ENCODE assay signal across 12 cellular contexts in genomic region chr7:141674201-141674671, GRCh38. TPM values are rescaled to one million over a fixed set of nuclear protein-coding genes. Genes with fewer than 3 reads are reported as not detected.
DNase-seq lines count a peak whose midpoint lies in the region; ATAC-seq and TF ChIP-seq lines count a peak whose summit lies in the region.
"Had no signal": no experiment of that assay in that cellular context is flagged by ENCODE, and none has a peak within 500 bp of the region (broad histone marks: within the 10 kb centered on the region; RNA-seq: fewer than 3 reads in every experiment).

No MANE protein-coding gene starts in this region.

- TF ChIP-seq CTCF in stomach (IDR thresholded peaks at IDR 0.05) (no peak), BE2C (IDR thresholded peaks at IDR 0.05; ENCODE audit: low read depth, low read length) (no peak), glutamatergic neuron (IDR thresholded peaks at IDR 0.05; ENCODE audit: partially characterized antibody, unreplicated experiment) (no peak)

- H3K9me3 ChIP-seq in SJSA1 (replicated peaks) (no peaks in the 10 kb centered on the region), stomach (no peaks in the 10 kb centered on the region), BE2C (no peaks in the 10 kb centered on the region)

- no peak for TF ChIP-seq POLR2A in stomach (IDR thresholded peaks at IDR 0.05)

- no peak overlapping the region for H3K27ac Mint-ChIP-seq in glutamatergic neuron (ENCODE audit: unreplicated experiment)

- TF ChIP-seq EP300 in stomach (IDR thresholded peaks at IDR 0.05), result no peak

- intact Hi-C loops in stomach (cut with DNase I; ENCODE audit: low total_unique reads), result no loop called here

- DNase-seq in SJSA1 (ENCODE audit: low read depth in 1 of 2, low spot score in 2 of 2), result peak; percentile 56 to 72
- peak; percentile 97 for DNase-seq in dermis blood vessel endothelial cell
- DNase-seq in stomach, result no peak
- DNase-seq in BE2C, result no peak
- DNase-seq in glutamatergic neuron, result no peak
- DNase-seq: GDM1; naive thymus-derived CD8-positive, alpha-beta T cell; NCI-H510A; T-helper 2 cell had no signal

- no peaks in the 10 kb centered on the region for H3K27me3 ChIP-seq in SJSA1 (replicated peaks)
- H3K27me3 ChIP-seq in layer of hippocampus (ENCODE audit: control insufficient read depth, insufficient read depth, low read length), result no peaks in the 10 kb centered on the region
- H3K27me3 ChIP-seq in stomach, result no peaks in the 10 kb centered on the region
- no peaks in the 10 kb centered on the region for H3K27me3 ChIP-seq in BE2C

- H3K4me3 ChIP-seq in SJSA1, result no peak overlapping the region
- H3K4me3 ChIP-seq in stomach, result no peak overlapping the region
- no peak overlapping the region for H3K4me3 ChIP-seq in BE2C (ENCODE audit: low read depth, low read length)

- H3K36me3 ChIP-seq in SJSA1, result peaks cover 3% of the 10 kb centered on the region; the same call in 1 of the 2 replicates
- peaks cover 3 to 61% (median 56%) of the 10 kb centered on the region in 4 donors for H3K36me3 ChIP-seq in stomach
- no peaks in the 10 kb centered on the region; the same call in 1 of the 2 replicates for H3K36me3 ChIP-seq in BE2C

- H3K4me1 Mint-ChIP-seq in glutamatergic neuron (ENCODE audit: low read depth, unreplicated experiment), result peaks cover 2% of the 10 kb centered on the region

- H3K27me3 Mint-ChIP-seq in glutamatergic neuron (ENCODE audit: unreplicated experiment), result no peaks in the 10 kb centered on the region
- H3K27me3 Mint-ChIP-seq: naive thymus-derived CD8-positive, alpha-beta T cell had no signal

- H3K4me1 ChIP-seq in SJSA1 (replicated peaks) (peaks cover 15% of the 10 kb centered on the region), stomach (peaks cover 0 to 13% (median 3%) of the 10 kb centered on the region in 4 donors), BE2C (no peaks in the 10 kb centered on the region)

- no peaks in the 10 kb centered on the region for H3K36me3 Mint-ChIP-seq in glutamatergic neuron (ENCODE audit: unreplicated experiment)

- H3K4me3 Mint-ChIP-seq in glutamatergic neuron (ENCODE audit: unreplicated experiment), result no peak overlapping the region
- H3K4me3 Mint-ChIP-seq: naive thymus-derived CD8-positive, alpha-beta T cell had no signal

- H3K9me3 Mint-ChIP-seq in glutamatergic neuron (ENCODE audit: unreplicated experiment), result no peaks in the 10 kb centered on the region
- H3K9me3 Mint-ChIP-seq: naive thymus-derived CD8-positive, alpha-beta T cell had no signal

- ATAC-seq in HG03159 (IDR thresholded peaks at IDR 0.05; ENCODE audit: unreplicated experiment), result no peak

- WGBS in stomach, 5 donors, result 83 to 95% (median 85%) methylated on average over 5 of the region's 5 CpGs

- H3K27ac ChIP-seq in SJSA1 (peak overlapping the region; percentile 73), layer of hippocampus (ENCODE audit: low read depth, low read length) (peak overlapping the region; percentile 23), stomach (peak overlapping the region; percentile 9 to 55 (median 33))
- H3K27ac ChIP-seq: KMS-11 had no signal

RNA-seq across cellular contexts. Expression of gene DENND11, which starts 27.7 kb away (rescaled TPM):
- 8.3 and 8.5 TPM in 2 replicates for total RNA-seq in SJSA1 (2014; rRNA removed; shearing (Covaris generic))
- total RNA-seq in dermis blood vessel endothelial cell, result 65.4 and 76.9 TPM in 2 replicates
- 10 to 100 TPM; 10.5 to 80.2 (median 47.2) TPM for total RNA-seq in stomach
- 10 to 100 TPM in 1 of 3 donors, 1 to 10 TPM in 2; 5.8 to 13.0 (median 9.5) TPM for polyA plus RNA-seq in stomach
- polyA plus RNA-seq in BE2C (2012; ENCODE audit: insufficient read depth, insufficient read length, low read depth), result 5.7 TPM
- 9.5 TPM for total RNA-seq in glutamatergic neuron (ENCODE audit: unreplicated experiment)

RNA-seq across cellular contexts. Expression of gene WEE2, which starts 33.9 kb away (rescaled TPM):
- not detected in 2 replicates for total RNA-seq in SJSA1 (2014; rRNA removed; shearing (Covaris generic))
- not detected in 2 replicates for total RNA-seq in dermis blood vessel endothelial cell
- total RNA-seq in stomach, result under 1 TPM in 1 of 5 donors, not detected in 4; 0.37 TPM
- polyA plus RNA-seq in stomach, result not detected
- polyA plus RNA-seq in BE2C (2012; ENCODE audit: insufficient read depth, insufficient read length, low read depth), result not detected
- total RNA-seq in glutamatergic neuron (ENCODE audit: unreplicated experiment), result not detected
- total RNA-seq: naive thymus-derived CD8-positive, alpha-beta T cell had no signal
- polyA plus RNA-seq: naive thymus-derived CD8-positive, alpha-beta T cell had no signal

Comparison
In these comparisons a context has a peak if more than half of its experiments do, and no peak if none do; other contexts are left out.
1. DNase-seq: peak in SJSA1 (2 of 2) and dermis blood vessel endothelial cell (single experiment); none in stomach (single experiment), BE2C (single experiment) and glutamatergic neuron (single experiment).
2. H3K27ac ChIP-seq: peak in every context shown above with its lines; median percentile 73 in SJSA1; 33 in stomach; 23 in layer of hippocampus.